14 cellular contexts compared by ENCODE assay signal in genomic region chr9:8718121-8718725, GRCh38.
A peak's percentile ranks its signal among the peaks of the same experiment; 100 is the strongest.
DNase-seq lines count a peak whose midpoint lies in the region; ATAC-seq and TF ChIP-seq lines count a peak whose summit lies in the region.
"Had no signal": no experiment of that assay in that cellular context is flagged by ENCODE, and none has a peak within 500 bp of the region (broad histone marks: within the 10 kb centered on the region; RNA-seq: fewer than 3 reads in every experiment).

No MANE protein-coding gene starts in this region.

- no peaks in the 10 kb centered on the region for H3K36me3 ChIP-seq in BLaER1 treated with 17β-estradiol and CSF1 and Interleukin-3, amounts not matched to agents 10 nM and 100 nM
- H3K36me3 ChIP-seq in endocrine pancreas (ENCODE audit: control insufficient read depth, insufficient read depth, low read length), result no peaks in the 10 kb centered on the region
- H3K36me3 ChIP-seq in mucosa of descending colon (ENCODE audit: low read depth), result no peaks in the 10 kb centered on the region
- H3K36me3 ChIP-seq: esophagus muscularis mucosa, thyroid gland had no signal

- peak overlapping the region in 2 of 11 experiments; percentile 34 to 36; a peak in 3 of 22 replicates for H3K9ac ChIP-seq in BLaER1 treated with 17β-estradiol and CSF1 and Interleukin-3, amounts not matched to agents 10 nM and 100 nM
- H3K9ac ChIP-seq in endocrine pancreas (ENCODE audit: control insufficient read depth, insufficient read depth, low read length), result no peak overlapping the region

- H3K27me3 Mint-ChIP-seq in activated T-helper 1 cell treated with anti-CD3 and anti-CD28 coated beads, Interleukin-12 subunit alpha, Interleukin-12 subunit beta, Interleukin-2, Interleukin-4 antibody, amounts not matched to agents 30 ng/mL and 10 ng/mL and 1 ng/mL, durations not matched to agents 14 hours and 24 hours and 36 hours (ENCODE audit: insufficient read depth), result no peaks in the 10 kb centered on the region

- DNase-seq in NCI-H446 (lab: John Stamatoyannopoulos, UW) (peak; percentile 44 to 48), mucosa of descending colon (no peak), NCI-H1694 (lab: John Stamatoyannopoulos, UW) (no peak)
- DNase-seq in activated T-helper 1 cell treated with anti-CD3 and anti-CD28 coated beads, Interleukin-12 subunit alpha, Interleukin-12 subunit beta, Interleukin-2, Interleukin-4 antibody, amounts not matched to agents 30 ng/mL and 10 ng/mL and 1 ng/mL, durations not matched to agents 14 hours and 24 hours and 36 hours (ENCODE audit: low spot score), result no peak
- DNase-seq in activated CD8-positive, alpha-beta memory T cell treated with anti-CD3 and anti-CD28 coated beads, Interleukin-2, amount 50 U/mL, for 4 hours, result no peak
- DNase-seq: CD8-positive, alpha-beta T cell; Karpas-422; NCI-H526; SW 1271; thyroid gland had no signal

- H3K9me3 ChIP-seq in BLaER1 treated with 17β-estradiol and CSF1 and Interleukin-3, amounts not matched to agents 10 nM and 100 nM (replicated peaks in 1 of 11), result peaks cover 3 to 11% (median 7%) of the 10 kb centered on the region in 11 experiments; a peak in 20 of 22 replicates
- H3K9me3 ChIP-seq in endocrine pancreas (ENCODE audit: control insufficient read depth, low read length) (no peaks in the 10 kb centered on the region), mucosa of descending colon (no peaks in the 10 kb centered on the region)
- H3K9me3 ChIP-seq: esophagus muscularis mucosa, thyroid gland had no signal

- no peaks in the 10 kb centered on the region for H4K20me1 ChIP-seq in BLaER1 treated with 17β-estradiol and CSF1 and Interleukin-3, amounts not matched to agents 10 nM and 100 nM

- peak; percentile 30 for ATAC-seq in mucosa of descending colon
- ATAC-seq in GM21360 (IDR thresholded peaks at IDR 0.05; ENCODE audit: unreplicated experiment), result no peak
- ATAC-seq: CD8-positive, alpha-beta T cell had no signal

- TF ChIP-seq CTCF in mucosa of descending colon (IDR thresholded peaks at IDR 0.05), result no peak

- H3K27me3 ChIP-seq in BLaER1 treated with 17β-estradiol and CSF1 and Interleukin-3, amounts not matched to agents 10 nM and 100 nM, result no peaks in the 10 kb centered on the region
- H3K27me3 ChIP-seq in endocrine pancreas (ENCODE audit: control insufficient read depth, insufficient read depth, low read length), result no peaks in the 10 kb centered on the region
- H3K27me3 ChIP-seq: esophagus muscularis mucosa, thyroid gland had no signal

- H3K4me3 Mint-ChIP-seq in activated T-helper 1 cell treated with anti-CD3 and anti-CD28 coated beads, Interleukin-12 subunit alpha, Interleukin-12 subunit beta, Interleukin-2, Interleukin-4 antibody, amounts not matched to agents 30 ng/mL and 10 ng/mL and 1 ng/mL, durations not matched to agents 14 hours and 24 hours and 36 hours, result no peak overlapping the region
- H3K4me3 Mint-ChIP-seq: CD8-positive, alpha-beta T cell had no signal

- intact Hi-C loops in mucosa of descending colon (cut with DNase I, micrococcal nuclease), result no loop called here
- intact Hi-C loops in activated T-helper 1 cell treated with anti-CD3 and anti-CD28 coated beads, Interleukin-12 subunit alpha, Interleukin-12 subunit beta, Interleukin-2, Interleukin-4 antibody, amounts not matched to agents 30 ng/mL and 10 ng/mL and 1 ng/mL, durations not matched to agents 14 hours and 24 hours and 36 hours (cut with micrococcal nuclease), result no loop called here

- H3K36me3 Mint-ChIP-seq in activated T-helper 1 cell treated with anti-CD3 and anti-CD28 coated beads, Interleukin-12 subunit alpha, Interleukin-12 subunit beta, Interleukin-2, Interleukin-4 antibody, amounts not matched to agents 30 ng/mL and 10 ng/mL and 1 ng/mL, durations not matched to agents 14 hours and 24 hours and 36 hours (ENCODE audit: low read depth), result no peaks in the 10 kb centered on the region
- H3K36me3 Mint-ChIP-seq: CD8-positive, alpha-beta T cell had no signal

- peak overlapping the region; percentile 2 to 74 (median 61); a peak in 21 of 22 replicates for H3K4me2 ChIP-seq in BLaER1 treated with 17β-estradiol and CSF1 and Interleukin-3, amounts not matched to agents 10 nM and 100 nM

- peaks cover 17 to 24% (median 21%) of the 10 kb centered on the region in 10 experiments for H3K4me1 ChIP-seq in BLaER1 treated with 17β-estradiol and CSF1 and Interleukin-3, amounts not matched to agents 10 nM and 100 nM
- H3K4me1 ChIP-seq in endocrine pancreas (ENCODE audit: control insufficient read depth, insufficient read depth, low read length) (peaks cover 6% of the 10 kb centered on the region), mucosa of descending colon (ENCODE audit: low read depth) (no peaks in the 10 kb centered on the region)

- no peaks in the 10 kb centered on the region for H3K9me3 Mint-ChIP-seq in activated T-helper 1 cell treated with anti-CD3 and anti-CD28 coated beads, Interleukin-12 subunit alpha, Interleukin-12 subunit beta, Interleukin-2, Interleukin-4 antibody, amounts not matched to agents 30 ng/mL and 10 ng/mL and 1 ng/mL, durations not matched to agents 14 hours and 24 hours and 36 hours
- H3K9me3 Mint-ChIP-seq: CD8-positive, alpha-beta T cell had no signal

- no peaks in the 10 kb centered on the region for H3K4me1 Mint-ChIP-seq in activated T-helper 1 cell treated with anti-CD3 and anti-CD28 coated beads, Interleukin-12 subunit alpha, Interleukin-12 subunit beta, Interleukin-2, Interleukin-4 antibody, amounts not matched to agents 30 ng/mL and 10 ng/mL and 1 ng/mL, durations not matched to agents 14 hours and 24 hours and 36 hours (ENCODE audit: low read depth)

- H3K4me3 ChIP-seq in BLaER1 treated with 17β-estradiol and CSF1 and Interleukin-3, amounts not matched to agents 10 nM and 100 nM, result no peak overlapping the region
- H3K4me3 ChIP-seq in endocrine pancreas (ENCODE audit: control insufficient read depth, insufficient read depth, low read length), result peak overlapping the region; percentile 33
- H3K4me3 ChIP-seq in mucosa of descending colon, result no peak overlapping the region
- H3K4me3 ChIP-seq: esophagus muscularis mucosa, thyroid gland had no signal

- no peak overlapping the region for H3K27ac Mint-ChIP-seq in activated T-helper 1 cell treated with anti-CD3 and anti-CD28 coated beads, Interleukin-12 subunit alpha, Interleukin-12 subunit beta, Interleukin-2, Interleukin-4 antibody, amounts not matched to agents 30 ng/mL and 10 ng/mL and 1 ng/mL, durations not matched to agents 14 hours and 24 hours and 36 hours
- H3K27ac Mint-ChIP-seq: CD8-positive, alpha-beta T cell had no signal

- H3K27ac ChIP-seq in BLaER1 treated with 17β-estradiol and CSF1 and Interleukin-3, amounts not matched to agents 10 nM and 100 nM, result peak overlapping the region in 7 of 11 experiments; percentile 4 to 74 (median 15); a peak in 7 of 22 replicates
- H3K27ac ChIP-seq: esophagus muscularis mucosa, thyroid gland had no signal

Comparison
In these comparisons a context has a peak if more than half of its experiments do, and no peak if none do; other contexts are left out.
1. DNase-seq: peak in NCI-H446 (2 of 2); none in mucosa of descending colon (0 of 3), activated T-helper 1 cell treated with anti-CD3 and anti-CD28 coated beads, Interleukin-12 subunit alpha, Interleukin-12 subunit beta, Interleukin-2, Interleukin-4 antibody, amounts not matched to agents 30 ng/mL and 10 ng/mL and 1 ng/mL, durations not matched to agents 14 hours and 24 hours and 36 hours (single experiment), NCI-H1694 (single experiment) and activated CD8-positive, alpha-beta memory T cell treated with anti-CD3 and anti-CD28 coated beads, Interleukin-2, amount 50 U/mL, for 4 hours (single experiment).